In genomic region chr4:25144870-25145481, GRCh38 we compare ENCODE assay signal across 8 cellular contexts. TPM values are rescaled to one million over a fixed set of nuclear protein-coding genes. Genes with fewer than 3 reads are reported as not detected.
DNase-seq lines count a peak whose midpoint lies in the region; ATAC-seq, FAIRE-seq and TF ChIP-seq lines count a peak whose summit lies in the region.

No MANE protein-coding gene starts in this region.

- peaks cover 17% of the 10 kb centered on the region for H3K36me3 Mint-ChIP-seq in stimulated activated effector memory CD8-positive, alpha-beta T cell treated with anti-CD3 and anti-CD28 coated beads, Interleukin-12 subunit alpha, Interleukin-12 subunit beta, amount 100 ng/mL, for 72 hours

- WGBS in GM12878 (ENCODE audit: insufficient coverage, insufficient replicate concordance, low lambda C conversion rate, missing lambda C conversion rate): 43% methylated on average over 1 of the region's 1 CpG

- RAD21 ChIA-PET in GM12878 (lab: Charles Lee; ENCODE audit: unreplicated experiment): interaction anchor here (0.7 to 2.2 kb wide), 5 partner anchors 10 to 164 kb away, joined by 3 to 17 read pairs (median 3); no protein-coding TSS in a partner anchor

- no TSS peak for BruUV-seq in GM12878 (replicated peaks; lab: Mats Ljungman, UMichigan)

- ATAC-seq in GM12878: peak; percentile 63
- ATAC-seq in HG03342 (IDR thresholded peaks at IDR 0.05; ENCODE audit: unreplicated experiment): no peak
- no peak for ATAC-seq in HG03457 (IDR thresholded peaks at IDR 0.05; ENCODE audit: unreplicated experiment)
- ATAC-seq in stimulated activated effector memory CD8-positive, alpha-beta T cell treated with anti-CD3 and anti-CD28 coated beads, Interleukin-12 subunit alpha, Interleukin-12 subunit beta, amount 100 ng/mL, for 72 hours: no peak

- no peak for TF ChIP-seq POLR2A in GM12878 (IDR thresholded peaks at IDR 0.05; ENCODE audit: low read depth, low read length)

- H4K20me1 ChIP-seq in GM12878 (ENCODE audit: control insufficient read depth, insufficient read depth): no peaks in the 10 kb centered on the region

- H3K9me3 ChIP-seq in GM12878 (replicated peaks; ENCODE audit: control insufficient read depth, insufficient read depth, low read length): no peaks in the 10 kb centered on the region

- DNase-seq in DMS153 treated with DMSO at 0.1 percent for 48 hours (lab: John Stamatoyannopoulos, UW; ENCODE audit: unreplicated experiment): peak; percentile 0
- no peak for DNase-seq in DMS153 (lab: John Stamatoyannopoulos, UW)
- DNase-seq in GM12878 (ENCODE audit: low read depth, low spot score): no peak
- peak; percentile 46 to 58 for DNase-seq in lung microvascular endothelial cell (ENCODE audit: low read depth in 2 of 2)
- no peak for DNase-seq in stimulated activated effector memory CD8-positive, alpha-beta T cell treated with anti-CD3 and anti-CD28 coated beads, Interleukin-12 subunit alpha, Interleukin-12 subunit beta, amount 100 ng/mL, for 72 hours (ENCODE audit: low spot score in 2 of 2)

- SMC1A ChIA-PET in GM12878 (lab: Charles Lee; ENCODE audit: uncharacterized antibody, unreplicated experiment): interaction anchor here (0.9 to 2.2 kb wide), 10 partner anchors 9 to 223 kb away, joined by 3 to 27 read pairs (median 8); partner anchors contain the start of gene SEPSECS

- H3K27ac Mint-ChIP-seq in stimulated activated effector memory CD8-positive, alpha-beta T cell treated with anti-CD3 and anti-CD28 coated beads, Interleukin-12 subunit alpha, Interleukin-12 subunit beta, amount 100 ng/mL, for 72 hours: no peak overlapping the region

- FAIRE-seq in GM12878 (lab: Jason Lieb, UNC): peak; percentile 38

- peak; percentile 56 for TF ChIP-seq RAD21 in GM12878 (IDR thresholded peaks at IDR 0.05; ENCODE audit: insufficient read depth, low read depth, low read length)

- H3K27ac ChIP-seq in GM12878 (ENCODE audit: control insufficient read depth, insufficient read depth): no peak overlapping the region

- POLR2A ChIA-PET in GM12878 (lab: Charles Lee): interaction anchor here (1.3 kb wide), 1 partner anchor 15 kb away, joined by 5 read pairs; the partner anchor contains the start of gene SEPSECS

- in situ Hi-C loops in GM12878 (cut with MboI): no loop called here

- intact Hi-C loops in GM12878 (cut with micrococcal nuclease; ENCODE audit: unreplicated experiment): loop anchor here (1.0 to 5.0 kb wide), 2 partner anchors 165 to 658 kb away; no protein-coding TSS in a partner anchor

- no peaks in the 10 kb centered on the region for H3K4me1 ChIP-seq in GM12878 (ENCODE audit: control insufficient read depth, insufficient read depth, low read length)

- CTCF ChIA-PET in GM12878 (lab: Yijun Ruan, JAX): interaction anchor here (0.6 to 2.7 kb wide), 30 partner anchors 9 to 896 kb away, joined by 3 to 89 read pairs (median 5); partner anchors contain the start of genes PI4K2B and SEPSECS

- H3K27me3 ChIP-seq in GM12878 (replicated peaks in 1 of 2; ENCODE audit: control insufficient read depth in 2 of 2, insufficient read depth in 2 of 2, low read length in 1 of 2): no peaks in the 10 kb centered on the region

- H3K9ac ChIP-seq in GM12878 (ENCODE audit: control insufficient read depth, insufficient read depth, low read length): no peak overlapping the region

- no peak overlapping the region for H2AFZ ChIP-seq in GM12878 (ENCODE audit: control insufficient read depth, low read depth, low read length)

- H3K79me2 ChIP-seq in GM12878 (ENCODE audit: control insufficient read depth, insufficient read depth, low read length): no peaks in the 10 kb centered on the region

- H3K4me2 ChIP-seq in GM12878 (ENCODE audit: control insufficient read depth, insufficient read depth): no peak overlapping the region

- no peaks in the 10 kb centered on the region; a peak in 1 of 4 replicates for H3K36me3 ChIP-seq in GM12878 (ENCODE audit: control insufficient read depth in 2 of 2, insufficient read depth in 2 of 2, low read length in 1 of 2)

- no peak overlapping the region for H3K4me3 ChIP-seq in GM12878

- no peaks in the 10 kb centered on the region for H3K9me3 Mint-ChIP-seq in stimulated activated effector memory CD8-positive, alpha-beta T cell treated with anti-CD3 and anti-CD28 coated beads, Interleukin-12 subunit alpha, Interleukin-12 subunit beta, amount 100 ng/mL, for 72 hours

- TF ChIP-seq EP300 in GM12878 (IDR thresholded peaks at IDR 0.05; ENCODE audit: borderline replicate concordance in 1 of 2, control insufficient read depth in 1 of 2, low read depth in 2 of 2, low read length in 2 of 2): no peak

- H3K4me3 Mint-ChIP-seq in stimulated activated effector memory CD8-positive, alpha-beta T cell treated with anti-CD3 and anti-CD28 coated beads, Interleukin-12 subunit alpha, Interleukin-12 subunit beta, amount 100 ng/mL, for 72 hours: no peak overlapping the region

- H3K4me1 Mint-ChIP-seq in stimulated activated effector memory CD8-positive, alpha-beta T cell treated with anti-CD3 and anti-CD28 coated beads, Interleukin-12 subunit alpha, Interleukin-12 subunit beta, amount 100 ng/mL, for 72 hours: peaks cover 6% of the 10 kb centered on the region

- peak; percentile 67 for TF ChIP-seq CTCF in LNCAP (IDR thresholded peaks at IDR 0.05)
- peak; percentile 35 to 52 (median 52); a peak in 5 of 6 replicates for TF ChIP-seq CTCF in GM12878 (IDR thresholded peaks at IDR 0.05 in 2 of 3, conservative IDR thresholded peaks at IDR 0.05 in 1 of 3; ENCODE audit: control insufficient read depth in 2 of 3, extremely low read depth in 1 of 3, insufficient read depth in 1 of 3, low read depth in 3 of 3, low read length in 3 of 3)

TF ChIP-seq in GM12878, 131 proteins besides CTCF, POLR2A, EP300 and RAD21:
- no peak for TF ChIP-seq CHD1 (IDR thresholded peaks at IDR 0.05; ENCODE audit: low read depth, low read length)
- TF ChIP-seq ZNF274 (IDR thresholded peaks at IDR 0.05; ENCODE audit: insufficient read depth, insufficient read length): no peak
- no peak for TF ChIP-seq BHLHE40 (IDR thresholded peaks at IDR 0.05; ENCODE audit: borderline replicate concordance in 1 of 2, low read depth in 2 of 2, low read length in 1 of 2)
- TF ChIP-seq SMC3 (IDR thresholded peaks at IDR 0.05; ENCODE audit: borderline replicate concordance, low read length): peak; percentile 28; the same call in 1 of the 2 replicates
- TF ChIP-seq ASH2L (IDR thresholded peaks at IDR 0.05; ENCODE audit: borderline replicate concordance, low read depth): no peak
- TF ChIP-seq ZNF24 (IDR thresholded peaks at IDR 0.05): peak; percentile 89
- TF ChIP-seq, protein P1, sequence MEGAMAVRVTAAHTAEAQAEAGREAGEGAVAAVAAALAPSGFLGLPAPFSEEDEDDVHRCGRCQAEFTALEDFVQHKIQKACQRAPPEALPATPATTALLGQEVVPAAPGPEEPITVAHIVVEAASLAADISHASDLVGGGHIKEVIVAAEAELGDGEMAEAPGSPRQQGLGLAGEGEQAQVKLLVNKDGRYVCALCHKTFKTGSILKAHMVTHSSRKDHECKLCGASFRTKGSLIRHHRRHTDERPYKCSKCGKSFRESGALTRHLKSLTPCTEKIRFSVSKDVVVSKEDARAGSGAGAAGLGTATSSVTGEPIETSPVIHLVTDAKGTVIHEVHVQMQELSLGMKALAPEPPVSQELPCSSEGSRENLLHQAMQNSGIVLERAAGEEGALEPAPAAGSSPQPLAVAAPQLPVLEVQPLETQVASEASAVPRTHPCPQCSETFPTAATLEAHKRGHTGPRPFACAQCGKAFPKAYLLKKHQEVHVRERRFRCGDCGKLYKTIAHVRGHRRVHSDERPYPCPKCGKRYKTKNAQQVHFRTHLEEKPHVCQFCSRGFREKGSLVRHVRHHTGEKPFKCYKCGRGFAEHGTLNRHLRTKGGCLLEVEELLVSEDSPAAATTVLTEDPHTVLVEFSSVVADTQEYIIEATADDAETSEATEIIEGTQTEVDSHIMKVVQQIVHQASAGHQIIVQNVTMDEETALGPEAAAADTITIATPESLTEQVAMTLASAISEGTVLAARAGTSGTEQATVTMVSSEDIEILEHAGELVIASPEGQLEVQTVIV (IDR thresholded peaks at IDR 0.05; ENCODE audit: borderline replicate concordance, partially characterized antibody): no peak

RNA-seq across cellular contexts. Expression of gene SEPSECS, which starts 15.3 kb away (rescaled TPM):
- 28.9 and 30.0 TPM in 2 replicates for total RNA-seq in GM12878 (2013; cell fraction: nucleolus; rRNA removed)
- 7.4 and 7.6 TPM in 2 replicates for total RNA-seq in GM12878 (2014; rRNA removed)
- total RNA-seq in GM12878 (2014; rRNA removed; fragmentation: Illumina TruSeq; extraction: Trizol): 7.1 and 7.8 TPM in 2 replicates
- total RNA-seq in GM12878 (2021): 7.1 and 7.2 TPM in 2 replicates
- 3.0 TPM for polyA plus RNA-seq in GM12878 (2011; ENCODE audit: low read depth)
- 15.8 and 20.8 TPM in 2 replicates for polyA plus RNA-seq in GM12878 (2011; rRNA removed)
- 4.5 and 5.0 TPM in 2 replicates for polyA plus RNA-seq in GM12878 (2011; cell fraction: cytosol; rRNA removed)
- 9.2 and 12.3 TPM in 2 replicates for polyA plus RNA-seq in GM12878 (2011; cell fraction: nucleus; rRNA removed)
- polyA plus RNA-seq in GM12878 (2012): 3.9 and 4.2 TPM in 2 replicates
- polyA plus RNA-seq in GM12878 (2014; fragmentation: Illumina TruSeq; extraction: Trizol): 5.8 and 6.6 TPM in 2 replicates
- 1 to 10 TPM; 2.8 to 2.9 TPM for polyA plus RNA-seq in GM12878 (2014; fragmentation: Nextera tagmentation; extraction: Ambion mirVana)
- polyA plus RNA-seq in GM12878 (2014; rRNA removed): 5.1 and 5.5 TPM in 2 replicates
- polyA plus RNA-seq in GM12878 (2016; fragmentation: Nextera tagmentation; extraction: Ambion mirVana): 1 to 10 TPM; 8.1 to 8.6 TPM
- polyA minus RNA-seq in GM12878 (2011; rRNA and poly(A)+ RNA removed): 11.1 and 17.1 TPM in 2 replicates
- 5.5 and 6.5 TPM in 2 replicates for polyA minus RNA-seq in GM12878 (2011; cell fraction: cytosol; rRNA and poly(A)+ RNA removed)
- polyA minus RNA-seq in GM12878 (2011; cell fraction: nucleus; rRNA and poly(A)+ RNA removed): 15.6 and 23.2 TPM in 2 replicates
- 5.9 and 6.7 TPM in 2 replicates for total RNA-seq in lung microvascular endothelial cell

Comparison
In these comparisons a context has a peak if more than half of its experiments do, and no peak if none do; other contexts are left out.
1. DNase-seq: peak in DMS153 treated with DMSO at 0.1 percent for 48 hours (single experiment) and lung microvascular endothelial cell (2 of 2); none in DMS153 (single experiment), GM12878 (single experiment) and stimulated activated effector memory CD8-positive, alpha-beta T cell treated with anti-CD3 and anti-CD28 coated beads, Interleukin-12 subunit alpha, Interleukin-12 subunit beta, amount 100 ng/mL, for 72 hours (0 of 2).